Comparison of ENCODE assay signal across 15 cellular contexts in the genomic region with DNA sequence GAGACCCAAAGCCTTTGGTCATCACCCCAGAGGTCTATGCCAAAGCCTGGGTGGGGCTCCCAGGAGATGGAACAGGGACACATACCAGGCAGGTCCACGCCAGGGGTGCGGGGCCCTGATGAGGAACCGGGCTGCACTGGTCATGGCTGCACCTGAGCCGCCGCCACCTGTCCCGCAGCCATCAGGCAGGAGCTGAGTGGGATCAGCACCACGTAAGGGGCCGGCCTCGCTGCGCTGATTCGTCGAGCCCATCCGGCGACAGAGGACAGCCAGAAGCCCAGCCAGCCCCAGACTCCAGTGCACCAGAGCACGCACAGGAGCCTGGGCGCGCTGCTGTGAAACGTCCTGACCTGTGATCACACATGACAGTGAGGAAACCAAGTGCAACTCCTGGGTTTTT.
"Had no signal": no experiment of that assay in that cellular context is flagged by ENCODE, and none has a peak within 500 bp of the region (broad histone marks: within the 10 kb centered on the region; RNA-seq: fewer than 3 reads in every experiment).

No MANE protein-coding gene starts in this region.

- DNase-seq: activated B cell treated with CpG ODN at 0.5 μM for 24 hours; activated CD4-positive, alpha-beta T cell treated with anti-CD3 and anti-CD28 coated beads for 48 hours; activated CD8-positive, alpha-beta T cell treated with anti-CD3 and anti-CD28 coated beads for 36 hours; activated T-cell treated with anti-CD3 and anti-CD28 coated beads, Interleukin-2, amount 50 U/mL, for 72 hours; aorta; islet precursor cell; mammary epithelial cell; naive thymus-derived CD4-positive, alpha-beta T cell; nucleus accumbens; stimulated activated CD4-positive, alpha-beta T cell treated with anti-CD3 and anti-CD28 coated beads, Interleukin-4, amount 100 ng/mL, for 24 hours; stimulated activated naive CD4-positive, alpha-beta T cell treated with Interleukin-2 at 50 U/mL for 16 hours; SW 1271 had no signal

- H3K4me3 ChIP-seq: breast epithelium, esophagus muscularis mucosa, suprapubic skin had no signal

- ATAC-seq: activated CD8-positive, alpha-beta T cell treated with anti-CD3 and anti-CD28 coated beads for 36 hours; activated T-cell treated with anti-CD3 and anti-CD28 coated beads, Interleukin-2, amount 50 U/mL, for 72 hours; naive thymus-derived CD4-positive, alpha-beta T cell had no signal

- H3K36me3 ChIP-seq: breast epithelium had no signal

- H3K9me3 ChIP-seq: breast epithelium, esophagus muscularis mucosa, suprapubic skin had no signal

- H3K27me3 ChIP-seq: breast epithelium, esophagus muscularis mucosa, suprapubic skin had no signal
